In the genomic region with DNA sequence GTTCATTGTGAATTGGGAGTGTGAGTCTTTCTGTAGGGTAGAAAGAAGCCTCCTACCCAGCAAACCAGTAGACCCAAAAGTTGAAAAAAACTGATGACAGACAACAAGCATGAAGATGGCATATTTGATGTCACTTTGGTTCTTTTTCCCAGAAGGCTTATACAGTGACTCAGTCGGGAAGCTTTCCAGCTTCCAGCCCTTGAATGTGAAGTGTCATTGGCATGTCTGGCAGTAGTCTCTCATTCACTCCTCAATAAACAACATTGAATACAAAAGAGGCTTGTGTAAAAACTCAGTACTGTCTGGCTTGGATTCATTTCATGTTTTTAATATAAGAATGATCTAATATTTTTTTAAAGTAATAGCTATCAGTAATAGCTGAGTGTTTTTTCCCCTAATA, we compare ENCODE assay signal across 12 cellular contexts.
DNase-seq lines count a peak whose midpoint lies in the region; ATAC-seq, FAIRE-seq and TF ChIP-seq lines count a peak whose summit lies in the region.
"Had no signal": no experiment of that assay in that cellular context is flagged by ENCODE, and none has a peak within 500 bp of the region (broad histone marks: within the 10 kb centered on the region; RNA-seq: fewer than 3 reads in every experiment).

No MANE protein-coding gene starts in this region.

- no peak for FAIRE-seq in bronchial epithelial cell (lab: Jason Lieb, UNC)

- H3K27me3 Mint-ChIP-seq in T-cell, result no peaks in the 10 kb centered on the region
- H3K27me3 Mint-ChIP-seq: B cell had no signal

- POLR2A ChIA-PET in T-cell (lab: Charles Lee), result no interaction called here

- H3K27me3 ChIP-seq in bronchial epithelial cell (ENCODE audit: control insufficient read depth, insufficient read depth, low read length), result no peaks in the 10 kb centered on the region
- H3K27me3 ChIP-seq: ovary had no signal

- no peak for TF ChIP-seq CTCF in bronchial epithelial cell (IDR thresholded peaks at IDR 0.05; ENCODE audit: insufficient read depth, low read length, severe bottlenecking)

- H3K4me3 ChIP-seq in bronchial epithelial cell (ENCODE audit: low read depth, low read length), result no peak overlapping the region
- H3K4me3 ChIP-seq: ovary had no signal

- H3K36me3 ChIP-seq in bronchial epithelial cell (ENCODE audit: control insufficient read depth, insufficient read depth, low read length), result peaks cover 13% of the 10 kb centered on the region
- H3K36me3 ChIP-seq: ovary had no signal

- H3K36me3 Mint-ChIP-seq in T-cell, result peaks cover 42% of the 10 kb centered on the region

- CTCF ChIA-PET in T-cell (lab: Charles Lee), result no interaction called here

- H3K27ac Mint-ChIP-seq in T-cell, result no peak overlapping the region
- H3K27ac Mint-ChIP-seq: B cell had no signal

- no peak for DNase-seq in Right ventricle myocardium superior
- DNase-seq in cardiac septum (ENCODE audit: low spot score), result no peak
- peak; percentile 45 for DNase-seq in bronchial epithelial cell (ENCODE audit: low read depth)
- DNase-seq in kidney glomerular epithelial cell (lab: John Stamatoyannopoulos, UW), result peak; percentile 15
- no peak for DNase-seq in T-cell
- DNase-seq in SKM-1 treated with dmso at 0.1 percent for 144 hours (lab: John Stamatoyannopoulos, UW; ENCODE audit: unreplicated experiment), result no peak
- DNase-seq in activated effector memory CD4-positive, alpha-beta T cell treated with anti-CD3 and anti-CD28 coated beads, Interleukin-2, amount 50 U/mL, for 16 hours, result no peak
- DNase-seq in RPMI8226, result no peak
- DNase-seq: activated naive CD4-positive, alpha-beta T cell treated with anti-CD3 and anti-CD28 coated beads, Interleukin-2, amount 50 U/mL, for 16 hours; GOT3; ovary had no signal

- no peaks in the 10 kb centered on the region for H3K9me3 Mint-ChIP-seq in T-cell

- ATAC-seq in Right ventricle myocardium superior (ENCODE audit: poor library complexity) (peak; percentile 84), T-cell (replicated peaks in 1 of 4) (no peak)

- no peaks in the 10 kb centered on the region for H3K4me1 Mint-ChIP-seq in T-cell
- H3K4me1 Mint-ChIP-seq: B cell had no signal

- H3K4me3 Mint-ChIP-seq in T-cell, result no peak overlapping the region
- H3K4me3 Mint-ChIP-seq: B cell had no signal

- intact Hi-C loops in Right ventricle myocardium superior (cut with DNase I) (no loop called here), cardiac septum (cut with DNase I) (no loop called here)

Comparison
In these comparisons a context has a peak if more than half of its experiments do, and no peak if none do; other contexts are left out.
1. DNase-seq: peak in bronchial epithelial cell (single experiment) and kidney glomerular epithelial cell (single experiment); none in Right ventricle myocardium superior (single experiment), cardiac septum (single experiment), T-cell (0 of 34), SKM-1 treated with dmso at 0.1 percent for 144 hours (single experiment), activated effector memory CD4-positive, alpha-beta T cell treated with anti-CD3 and anti-CD28 coated beads, Interleukin-2, amount 50 U/mL, for 16 hours (single experiment) and RPMI8226 (single experiment).